ENCODE assay signal across 2 cellular contexts in genomic region chr5:138575194-138576015, GRCh38.
A peak's percentile ranks its signal among the peaks of the same experiment; 100 is the strongest.
TF ChIP-seq lines count a peak whose summit lies in the region.

Gene HSPA9 (minus strand): TSS chr5:138575401. CDS start chr5:138575318, 83 bp downstream.

TF ChIP-seq in IMR-90, 13 proteins besides CTCF, POLR2A, EP300 and RAD21 (continued from another document):
- peak; percentile 86 for TF ChIP-seq USF2 (IDR thresholded peaks at IDR 0.05; ENCODE audit: low read depth, low read length)
- TF ChIP-seq MAZ (IDR thresholded peaks at IDR 0.05; ENCODE audit: borderline replicate concordance, low read depth, low read length) = peak; percentile 70; the same call in 1 of the 2 replicates
- TF ChIP-seq CEBPB (IDR thresholded peaks at IDR 0.05; ENCODE audit: low read depth, low read length) = peak; percentile 99
TF ChIP-seq in IMR-90: peak in this region for 5.

TF ChIP-seq in endothelial cell of umbilical vein, 7 proteins besides CTCF, POLR2A, EP300 and RAD21 (continued from another document):
- peak; percentile 91 for TF ChIP-seq MAX (IDR thresholded peaks at IDR 0.05; ENCODE audit: insufficient read depth, insufficient read length)
- peak; percentile 80 for TF ChIP-seq POLR2AphosphoS5 (IDR thresholded peaks at IDR 0.05; ENCODE audit: insufficient read depth, low read depth, low read length)
- TF ChIP-seq FOS (IDR thresholded peaks at IDR 0.05; ENCODE audit: borderline replicate concordance, insufficient read depth, low read length) = peak; percentile 24
